18 cellular contexts compared by ENCODE assay signal in genomic region chr5:74296685-74297084, GRCh38.
DNase-seq lines count a peak whose midpoint lies in the region; ATAC-seq, FAIRE-seq and TF ChIP-seq lines count a peak whose summit lies in the region.
"Had no signal": no experiment of that assay in that cellular context is flagged by ENCODE, and none has a peak within 500 bp of the region (broad histone marks: within the 10 kb centered on the region; RNA-seq: fewer than 3 reads in every experiment).

No MANE protein-coding gene starts in this region.

- no peak overlapping the region for H3K18ac ChIP-seq in mesenchymal stem cell (ENCODE audit: low read depth in 1 of 2, low read length in 2 of 2)

- no peak overlapping the region for H2AFZ ChIP-seq in endothelial cell of umbilical vein (ENCODE audit: low read depth, low read length)
- no peak overlapping the region for H2AFZ ChIP-seq in mesenchymal stem cell (ENCODE audit: low read depth, low read length)

- H3K4ac ChIP-seq in mesenchymal stem cell (ENCODE audit: low read depth in 1 of 2, low read length in 2 of 2) = no peak overlapping the region

- dilution Hi-C loops in endothelial cell of umbilical vein (cut with MboI; ENCODE audit: extremely low pct_ligation_motif_present, low sequenced_read_pairs) = no loop called here

- H4K91ac ChIP-seq in mesenchymal stem cell (ENCODE audit: low read length) = no peak overlapping the region

- H3K4me2 ChIP-seq in endothelial cell of umbilical vein (ENCODE audit: insufficient read depth, low read length) (no peak overlapping the region), mesenchymal stem cell (ENCODE audit: low read length, poor library complexity, severe bottlenecking) (no peak overlapping the region)

- no peaks in the 10 kb centered on the region for H3K79me1 ChIP-seq in mesenchymal stem cell (replicated peaks; ENCODE audit: low read length, poor library complexity, severe bottlenecking)

- no peak overlapping the region for H3K23ac ChIP-seq in mesenchymal stem cell (ENCODE audit: low read length in 2 of 2)

- H2BK12ac ChIP-seq in mesenchymal stem cell (ENCODE audit: low read length in 2 of 2) = no peak overlapping the region

- FAIRE-seq in endothelial cell of umbilical vein (lab: Jason Lieb, UNC) = peak; percentile 65
- FAIRE-seq: GM19239 had no signal

- no peak for TF ChIP-seq POLR2A in endothelial cell of umbilical vein (IDR thresholded peaks at IDR 0.05; ENCODE audit: low read depth, low read length)

- H3K79me2 ChIP-seq in endothelial cell of umbilical vein (ENCODE audit: control insufficient read depth, insufficient read depth, low read length) = no peaks in the 10 kb centered on the region

- H3K27me3 ChIP-seq in MG63 = no peaks in the 10 kb centered on the region
- peaks cover 5 to 13% of the 10 kb centered on the region in 2 experiments for H3K27me3 ChIP-seq in endothelial cell of umbilical vein (ENCODE audit: control insufficient read depth in 2 of 2, insufficient read depth in 2 of 2, low read length in 2 of 2)
- H3K27me3 ChIP-seq in mesenchymal stem cell (ENCODE audit: control insufficient read depth in 1 of 2, insufficient read depth in 1 of 2, low read length in 2 of 2) = no peaks in the 10 kb centered on the region
- H3K27me3 ChIP-seq: ascending aorta, heart right ventricle, sigmoid colon, uterus had no signal

- no peak overlapping the region for H2BK120ac ChIP-seq in mesenchymal stem cell (ENCODE audit: low read depth, low read length)

- no peak overlapping the region for H4K8ac ChIP-seq in mesenchymal stem cell (ENCODE audit: low read length)

- H3K4me3 ChIP-seq in MG63 (no peak overlapping the region), endothelial cell of umbilical vein (replicated peaks in 1 of 3; ENCODE audit: insufficient read depth in 1 of 3, low read depth in 1 of 3, low read length in 3 of 3) (no peak overlapping the region), mesenchymal stem cell (ENCODE audit: insufficient read depth in 1 of 2, low read depth in 1 of 2, low read length in 2 of 2) (no peak overlapping the region)
- H3K4me3 ChIP-seq: ascending aorta, heart right ventricle, sigmoid colon, uterus had no signal

- no peak overlapping the region for H3K27ac ChIP-seq in endothelial cell of umbilical vein (ENCODE audit: insufficient read depth, low read depth, low read length)
- no peak overlapping the region for H3K27ac ChIP-seq in mesenchymal stem cell (ENCODE audit: low read length, poor library complexity, severe bottlenecking)
- H3K27ac ChIP-seq: ascending aorta, heart right ventricle, sigmoid colon, uterus had no signal

- no peak overlapping the region for H2BK5ac ChIP-seq in mesenchymal stem cell (ENCODE audit: low read depth, low read length, poor library complexity, severe bottlenecking)

- H3K9ac ChIP-seq in endothelial cell of umbilical vein (replicated peaks; ENCODE audit: extremely low read depth, insufficient read depth, low read length) (no peak overlapping the region), mesenchymal stem cell (ENCODE audit: low read length) (peak overlapping the region; percentile 9)

- no peak overlapping the region for H3K14ac ChIP-seq in mesenchymal stem cell (ENCODE audit: low read length in 2 of 2)

- WGBS in mesenchymal stem cell = 87% methylated on average over 6 of the region's 6 CpGs

- H2AK5ac ChIP-seq in mesenchymal stem cell (ENCODE audit: low read length, severe bottlenecking) = no peak overlapping the region

- no peaks in the 10 kb centered on the region for H3K36me3 ChIP-seq in MG63
- H3K36me3 ChIP-seq in endothelial cell of umbilical vein (ENCODE audit: control insufficient read depth in 2 of 2, extremely low read depth in 1 of 2, insufficient read depth in 2 of 2, low read length in 2 of 2) = no peaks in the 10 kb centered on the region
- H3K36me3 ChIP-seq in mesenchymal stem cell (ENCODE audit: control insufficient read depth in 1 of 2, insufficient read depth in 2 of 2, low read depth in 1 of 2, low read length in 2 of 2) = no peaks in the 10 kb centered on the region
- H3K36me3 ChIP-seq: ascending aorta, heart right ventricle, sigmoid colon, uterus had no signal

- no peak for ATAC-seq in GM18868 (IDR thresholded peaks at IDR 0.05; ENCODE audit: unreplicated experiment)
- ATAC-seq: stimulated activated naive B cell treated with anti-CD40 and anti-IgM and Interleukin-4, amounts not matched to agents 10 μg/mL and 1 μg/mL and 100 μg/mL, for 72 hours had no signal

- no TSS peak for BruUV-seq in endothelial cell of umbilical vein (replicated peaks; lab: Mats Ljungman, UMichigan)

- no peaks in the 10 kb centered on the region for H3K9me3 ChIP-seq in MG63
- H3K9me3 ChIP-seq in endothelial cell of umbilical vein (replicated peaks; ENCODE audit: control insufficient read depth, insufficient read depth, low read length) = no peaks in the 10 kb centered on the region
- H3K9me3 ChIP-seq in mesenchymal stem cell (ENCODE audit: control insufficient read depth, low read length) = no peaks in the 10 kb centered on the region
- H3K9me3 ChIP-seq: ascending aorta, heart right ventricle, sigmoid colon, uterus had no signal

- no peaks in the 10 kb centered on the region for H3K9me1 ChIP-seq in endothelial cell of umbilical vein (replicated peaks; ENCODE audit: control insufficient read depth, extremely low read depth, insufficient read depth, low read length)

- TF ChIP-seq CTCF in endothelial cell of umbilical vein (IDR thresholded peaks at IDR 0.05; ENCODE audit: extremely low read depth in 1 of 2, insufficient read depth in 1 of 2, low read depth in 1 of 2, low read length in 2 of 2) = no peak

- H4K20me1 ChIP-seq in endothelial cell of umbilical vein (replicated peaks; ENCODE audit: control insufficient read depth, extremely low read depth, insufficient read depth, low read length) = no peaks in the 10 kb centered on the region

- H2BK15ac ChIP-seq in mesenchymal stem cell (ENCODE audit: low read depth, poor library complexity, severe bottlenecking) = no peak overlapping the region

- POLR2A ChIA-PET in endothelial cell of umbilical vein (lab: Charles Lee) = no interaction called here

- DNase-seq in MG63 (peak; percentile 6), SHP77 (lab: John Stamatoyannopoulos, UW) (peak; percentile 25 to 61), endothelial cell of umbilical vein (ENCODE audit: low read depth, low spot score) (peak; percentile 73), mesenchymal stem cell (peak; percentile 13), iPS-NIHi7 (ENCODE audit: extremely low spot score) (no peak), NCI-H1048 (lab: John Stamatoyannopoulos, UW) (no peak)
- DNase-seq: activated effector memory CD4-positive, alpha-beta T cell treated with anti-CD3 and anti-CD28 coated beads, Interleukin-2, amount 50 U/mL, for 16 hours; EL; NCI-H1436 treated with DMSO at 0.1 percent for 48 hours; NCI-H82; sigmoid colon; stimulated activated naive B cell treated with anti-CD40 and anti-IgM and Interleukin-4, amounts not matched to agents 10 μg/mL and 1 μg/mL and 100 μg/mL, for 72 hours; T1000; uterus had no signal

- H3K4me1 ChIP-seq in endothelial cell of umbilical vein (ENCODE audit: control insufficient read depth, extremely low read depth, insufficient read depth, low read length) = no peaks in the 10 kb centered on the region
- no peaks in the 10 kb centered on the region for H3K4me1 ChIP-seq in mesenchymal stem cell (ENCODE audit: control insufficient read depth, insufficient read depth, low read depth, low read length)
- H3K4me1 ChIP-seq: uterus had no signal

- CTCF ChIA-PET in endothelial cell of umbilical vein (lab: Charles Lee) = interaction anchor here (0.7 to 1.8 kb wide), 6 partner anchors 8 to 261 kb away, joined by 3 to 6 read pairs (median 4); no protein-coding TSS in a partner anchor

- intact Hi-C loops in endothelial cell of umbilical vein (cut with micrococcal nuclease) = no loop called here

TF ChIP-seq in endothelial cell of umbilical vein, 7 proteins besides CTCF, POLR2A, EP300 and RAD21:
- TF ChIP-seq EZH2 (IDR thresholded peaks at IDR 0.05; ENCODE audit: borderline replicate concordance, low read depth, low read length, severe bottlenecking) = no peak

Comparison
In these comparisons a context has a peak if more than half of its experiments do, and no peak if none do; other contexts are left out.
1. DNase-seq: peak in MG63 (single experiment), SHP77 (2 of 2), endothelial cell of umbilical vein (single experiment) and mesenchymal stem cell (single experiment); none in iPS-NIHi7 (single experiment) and NCI-H1048 (single experiment).